ENCODE assay signal across 22 cellular contexts in genomic region chr10:47241946-47242900, GRCh38. TPM values are rescaled to one million over a fixed set of nuclear protein-coding genes. Genes with fewer than 3 reads are reported as not detected.
"Had no signal": no experiment of that assay in that cellular context is flagged by ENCODE, and none has a peak within 500 bp of the region (broad histone marks: within the 10 kb centered on the region; RNA-seq: fewer than 3 reads in every experiment).

No MANE protein-coding gene starts in this region.

- H3K36me3 ChIP-seq: adrenal gland, gastrocnemius medialis, right atrium auricular region, suprapubic skin had no signal

- H3K9me2 ChIP-seq: SK-N-SH had no signal

- H3K27me3 ChIP-seq: adrenal gland, gastrocnemius medialis, right atrium auricular region, suprapubic skin had no signal

- H3K27ac ChIP-seq: adrenal gland, gastrocnemius medialis, right atrium auricular region, suprapubic skin had no signal

- ATAC-seq: activated T-cell treated with anti-CD3 and anti-CD28 coated beads, Interleukin-2, amount 50 U/mL, for 4 hours; esophagus mucosa; gastrocnemius medialis; left lobe of liver; T-cell had no signal

- H3K36me3 Mint-ChIP-seq: activated CD4-positive, alpha-beta memory T cell treated with anti-CD3 and anti-CD28 coated beads for 36 hours; T-cell had no signal

- H3K4me3 Mint-ChIP-seq: activated B cell treated with CpG ODN at 0.5 μM for 24 hours; activated CD4-positive, alpha-beta memory T cell treated with anti-CD3 and anti-CD28 coated beads for 36 hours; activated T-cell treated with anti-CD3 and anti-CD28 coated beads, Interleukin-2, amount 50 U/mL, for 4 hours; nephron progenitor cell; stimulated activated naive CD8-positive, alpha-beta T cell treated with anti-CD3 and anti-CD28 coated beads, Interleukin-15, Interleukin-2, amounts not matched to agents 100 ng/mL and 50 ng/mL, for 24 hours; T-cell had no signal

- H3K27ac Mint-ChIP-seq: activated B cell treated with CpG ODN at 0.5 μM for 24 hours; activated CD4-positive, alpha-beta memory T cell treated with anti-CD3 and anti-CD28 coated beads for 36 hours; nephron progenitor cell; progenitor cell of endocrine pancreas; stimulated activated naive CD8-positive, alpha-beta T cell treated with anti-CD3 and anti-CD28 coated beads, Interleukin-15, Interleukin-2, amounts not matched to agents 100 ng/mL and 50 ng/mL, for 24 hours had no signal

- H3K9ac ChIP-seq: SK-N-SH had no signal

- DNase-seq: activated B cell treated with CpG ODN at 0.5 μM for 24 hours; activated CD4-positive, alpha-beta memory T cell treated with anti-CD3 and anti-CD28 coated beads for 36 hours; activated CD4-positive, alpha-beta T cell treated with anti-CD3 and anti-CD28 coated beads for 4 hours; activated effector memory CD4-positive, alpha-beta T cell treated with Interleukin-2 at 50 U/mL for 16 hours; activated naive CD4-positive, alpha-beta T cell treated with anti-CD3 and anti-CD28 coated beads, Interleukin-2, amount 50 U/mL, for 16 hours; activated T-cell treated with anti-CD3 and anti-CD28 coated beads, Interleukin-2, amount 50 U/mL, for 4 hours; caudate nucleus; gastrocnemius medialis; kidney; nephron progenitor cell; SK-N-SH; T-cell; T-helper 9 cell; trophoblast cell had no signal

- H3K9me3 ChIP-seq: adrenal gland, gastrocnemius medialis, right atrium auricular region, SK-N-SH, suprapubic skin had no signal

- H3K4me1 ChIP-seq: adrenal gland, gastrocnemius medialis, right atrium auricular region had no signal

- H3K9me3 Mint-ChIP-seq: activated B cell treated with CpG ODN at 0.5 μM for 24 hours; activated CD4-positive, alpha-beta memory T cell treated with anti-CD3 and anti-CD28 coated beads for 36 hours; activated T-cell treated with anti-CD3 and anti-CD28 coated beads, Interleukin-2, amount 50 U/mL, for 4 hours; nephron progenitor cell; stimulated activated naive CD8-positive, alpha-beta T cell treated with anti-CD3 and anti-CD28 coated beads, Interleukin-15, Interleukin-2, amounts not matched to agents 100 ng/mL and 50 ng/mL, for 24 hours; T-cell had no signal

- H3K4me3 ChIP-seq: adrenal gland, gastrocnemius medialis, right atrium auricular region, suprapubic skin had no signal

- H3K4me2 ChIP-seq: SK-N-SH had no signal

- H3K27me3 Mint-ChIP-seq: activated B cell treated with CpG ODN at 0.5 μM for 24 hours; activated CD4-positive, alpha-beta memory T cell treated with anti-CD3 and anti-CD28 coated beads for 36 hours; stimulated activated naive CD8-positive, alpha-beta T cell treated with anti-CD3 and anti-CD28 coated beads, Interleukin-15, Interleukin-2, amounts not matched to agents 100 ng/mL and 50 ng/mL, for 24 hours; T-cell had no signal

RNA-seq across cellular contexts. Expression of gene GDF10, which starts 57.8 kb away (rescaled TPM):
- total RNA-seq: activated B cell treated with CpG ODN at 0.5 μM for 24 hours, esophagus mucosa, myocyte, progenitor cell of endocrine pancreas had no signal
